In genomic region chr5:150409638-150410523, GRCh38 we compare ENCODE assay signal across 8 cellular contexts. TPM values are rescaled to one million over a fixed set of nuclear protein-coding genes. Genes with fewer than 3 reads are reported as not detected.
DNase-seq lines count a peak whose midpoint lies in the region; ATAC-seq and TF ChIP-seq lines count a peak whose summit lies in the region.

No MANE protein-coding gene starts in this region.

- no peaks in the 10 kb centered on the region for H3K36me3 ChIP-seq in BE2C
- H3K36me3 ChIP-seq in endodermal cell (ENCODE audit: control insufficient read depth, insufficient read depth, low read length), result no peaks in the 10 kb centered on the region

- H3K27ac ChIP-seq in endodermal cell (ENCODE audit: low read depth, low read length), result no peak overlapping the region

- peak overlapping the region; percentile 95 for H3K4me3 Mint-ChIP-seq in activated CD4-positive, alpha-beta T cell treated with anti-CD3 and anti-CD28 coated beads, Interleukin-2, amount 10 ng/mL, durations not matched to agents 7 days and 5 days
- peak overlapping the region; percentile 38 for H3K4me3 Mint-ChIP-seq in endodermal cell
- H3K4me3 Mint-ChIP-seq in stimulated activated naive CD8-positive, alpha-beta T cell treated with anti-CD3 and anti-CD28 coated beads, Interleukin-15, amount 100 ng/mL, for 72 hours, result peak overlapping the region; percentile 97

- H3K9me3 ChIP-seq in BE2C (no peaks in the 10 kb centered on the region), endodermal cell (ENCODE audit: control insufficient read depth, low read length) (no peaks in the 10 kb centered on the region)

- CTCF ChIA-PET in activated CD4-positive, alpha-beta T cell treated with anti-CD3 and anti-CD28 coated beads, Interleukin-2, amount 10 ng/mL, durations not matched to agents 7 days and 5 days (lab: Charles Lee), result interaction anchor here (0.6 to 6.4 kb wide), 6 partner anchors 10 to 925 kb away, joined by 3 to 37 read pairs (median 8); partner anchors contain the start of gene RPS14

- peaks cover 47% of the 10 kb centered on the region for H3K4me1 Mint-ChIP-seq in activated CD4-positive, alpha-beta T cell treated with anti-CD3 and anti-CD28 coated beads, Interleukin-2, amount 10 ng/mL, durations not matched to agents 7 days and 5 days
- peaks cover 15% of the 10 kb centered on the region for H3K4me1 Mint-ChIP-seq in endodermal cell
- peaks cover 61% of the 10 kb centered on the region for H3K4me1 Mint-ChIP-seq in stimulated activated naive CD8-positive, alpha-beta T cell treated with anti-CD3 and anti-CD28 coated beads, Interleukin-15, amount 100 ng/mL, for 72 hours

- peak; percentile 30 for ATAC-seq in GM18909 (IDR thresholded peaks at IDR 0.05; ENCODE audit: poor library complexity, unreplicated experiment)
- peak; percentile 27 for ATAC-seq in HG03432 (IDR thresholded peaks at IDR 0.05; ENCODE audit: unreplicated experiment)
- peak; percentile 25 for ATAC-seq in stimulated activated naive CD8-positive, alpha-beta T cell treated with anti-CD3 and anti-CD28 coated beads, Interleukin-15, amount 100 ng/mL, for 72 hours

- no peaks in the 10 kb centered on the region for H3K9me3 Mint-ChIP-seq in activated CD4-positive, alpha-beta T cell treated with anti-CD3 and anti-CD28 coated beads, Interleukin-2, amount 10 ng/mL, durations not matched to agents 7 days and 5 days
- H3K9me3 Mint-ChIP-seq in endodermal cell, result no peaks in the 10 kb centered on the region
- H3K9me3 Mint-ChIP-seq in stimulated activated naive CD8-positive, alpha-beta T cell treated with anti-CD3 and anti-CD28 coated beads, Interleukin-15, amount 100 ng/mL, for 72 hours, result no peaks in the 10 kb centered on the region

- WGBS in endodermal cell (ENCODE audit: insufficient coverage in 1 of 2, insufficient read length in 1 of 2), 2 experiments, result 20 to 26% methylated on average over 11 to 15 of the region's 15 CpGs

- H3K4me1 ChIP-seq in BE2C (peaks cover 9% of the 10 kb centered on the region), endodermal cell (ENCODE audit: control insufficient read depth, insufficient read depth, low read length) (no peaks in the 10 kb centered on the region)

- peaks cover 27% of the 10 kb centered on the region for H3K36me3 Mint-ChIP-seq in activated CD4-positive, alpha-beta T cell treated with anti-CD3 and anti-CD28 coated beads, Interleukin-2, amount 10 ng/mL, durations not matched to agents 7 days and 5 days (ENCODE audit: low read depth)
- no peaks in the 10 kb centered on the region for H3K36me3 Mint-ChIP-seq in endodermal cell (ENCODE audit: low read depth)

- H3K27me3 ChIP-seq in BE2C (no peaks in the 10 kb centered on the region), endodermal cell (ENCODE audit: control insufficient read depth, insufficient read depth, low read length, poor library complexity, severe bottlenecking) (no peaks in the 10 kb centered on the region)

- no peak overlapping the region for H3K9ac ChIP-seq in endodermal cell (ENCODE audit: extremely low read depth, low read length, poor library complexity, severe bottlenecking)

- H3K4me3 ChIP-seq in BE2C (ENCODE audit: low read depth, low read length) (peak overlapping the region; percentile 20), endodermal cell (ENCODE audit: low read length) (no peak overlapping the region)

- POLR2A ChIA-PET in activated CD4-positive, alpha-beta T cell treated with anti-CD3 and anti-CD28 coated beads, Interleukin-2, amount 10 ng/mL, durations not matched to agents 7 days and 5 days (lab: Charles Lee), result interaction anchor here (1.6 kb wide), 1 partner anchor 26 kb away, joined by 8 read pairs; no protein-coding TSS in a partner anchor

- TF ChIP-seq CTCF in BE2C (IDR thresholded peaks at IDR 0.05; ENCODE audit: low read depth, low read length) (no peak), endodermal cell (conservative IDR thresholded peaks at IDR 0.05) (no peak)

- peak overlapping the region; percentile 99 for H3K27ac Mint-ChIP-seq in activated CD4-positive, alpha-beta T cell treated with anti-CD3 and anti-CD28 coated beads, Interleukin-2, amount 10 ng/mL, durations not matched to agents 7 days and 5 days
- peak overlapping the region; percentile 91 for H3K27ac Mint-ChIP-seq in endodermal cell
- peak overlapping the region in 1 of 2 donors; percentile 69 for H3K27ac Mint-ChIP-seq in stimulated activated naive CD8-positive, alpha-beta T cell treated with anti-CD3 and anti-CD28 coated beads, Interleukin-15, amount 100 ng/mL, for 72 hours

- DNase-seq in BE2C (peak; percentile 83), NCI-H460 (ENCODE audit: extremely low read depth, low read depth) (peak; percentile 93), endodermal cell (peak; percentile 95), lung microvascular endothelial cell (ENCODE audit: low read depth in 2 of 2) (peak; percentile 83 to 89)
- peak; percentile 63 for DNase-seq in activated CD4-positive, alpha-beta T cell treated with anti-CD3 and anti-CD28 coated beads, Interleukin-2, amount 10 ng/mL, durations not matched to agents 7 days and 5 days
- peak; percentile 35 to 43 for DNase-seq in stimulated activated naive CD8-positive, alpha-beta T cell treated with anti-CD3 and anti-CD28 coated beads, Interleukin-15, amount 100 ng/mL, for 72 hours

- H3K27me3 Mint-ChIP-seq in activated CD4-positive, alpha-beta T cell treated with anti-CD3 and anti-CD28 coated beads, Interleukin-2, amount 10 ng/mL, durations not matched to agents 7 days and 5 days, result no peaks in the 10 kb centered on the region
- H3K27me3 Mint-ChIP-seq in endodermal cell (ENCODE audit: insufficient read depth), result no peaks in the 10 kb centered on the region
- H3K27me3 Mint-ChIP-seq in stimulated activated naive CD8-positive, alpha-beta T cell treated with anti-CD3 and anti-CD28 coated beads, Interleukin-15, amount 100 ng/mL, for 72 hours, result no peaks in the 10 kb centered on the region

RNA-seq across cellular contexts. Expression of gene CD74, which starts 2.8 kb away (rescaled TPM):
- 0.91 TPM for polyA plus RNA-seq in BE2C (2012; ENCODE audit: insufficient read depth, insufficient read length, low read depth)
- not detected in 2 replicates for total RNA-seq in NCI-H460 (2014; rRNA removed; shearing (Covaris generic))
- not detected in 2 replicates for polyA plus RNA-seq in NCI-H460 (2014; cell fraction: nucleus; rRNA removed)
- total RNA-seq in activated CD4-positive, alpha-beta T cell treated with anti-CD3 and anti-CD28 coated beads, Interleukin-2, amount 10 ng/mL, durations not matched to agents 7 days and 5 days, result 100 to 1,000 TPM; 462 to 507 TPM
- total RNA-seq in endodermal cell, result 10 to 100 TPM; 12.4 to 20.0 TPM
- 9.7 TPM for polyA plus RNA-seq in endodermal cell (2013, experiment 1 of 2)
- polyA plus RNA-seq in endodermal cell (2013, experiment 2 of 2), result 7.1 TPM
- 2.0 and 5.8 TPM in 2 replicates for total RNA-seq in lung microvascular endothelial cell

RNA-seq across cellular contexts. Expression of gene RPS14, which starts 39.7 kb away (rescaled TPM):
- polyA plus RNA-seq in BE2C (2012; ENCODE audit: insufficient read depth, insufficient read length, low read depth), result 2,025 TPM
- total RNA-seq in NCI-H460 (2014; rRNA removed; shearing (Covaris generic)), result 4,447 and 4,846 TPM in 2 replicates
- 4,905 and 5,193 TPM in 2 replicates for polyA plus RNA-seq in NCI-H460 (2014; cell fraction: nucleus; rRNA removed)
- 1,000 to 10,000 TPM; 2,151 to 2,478 TPM for total RNA-seq in activated CD4-positive, alpha-beta T cell treated with anti-CD3 and anti-CD28 coated beads, Interleukin-2, amount 10 ng/mL, durations not matched to agents 7 days and 5 days
- total RNA-seq in endodermal cell (1,000 to 10,000 TPM; 2,313 to 2,316 TPM), lung microvascular endothelial cell (2,426 and 2,980 TPM in 2 replicates)
- polyA plus RNA-seq in endodermal cell (2013, experiment 1 of 2), result 1,931 TPM
- polyA plus RNA-seq in endodermal cell (2013, experiment 2 of 2), result 1,875 TPM

RNA-seq across cellular contexts. Expression of gene TCOF1, which starts 52.4 kb away (rescaled TPM):
- polyA plus RNA-seq in BE2C (2012; ENCODE audit: insufficient read depth, insufficient read length, low read depth), result 73.5 TPM
- total RNA-seq in NCI-H460 (2014; rRNA removed; shearing (Covaris generic)), result 39.9 and 46.4 TPM in 2 replicates
- 77.4 and 103 TPM in 2 replicates for polyA plus RNA-seq in NCI-H460 (2014; cell fraction: nucleus; rRNA removed)
- total RNA-seq in activated CD4-positive, alpha-beta T cell treated with anti-CD3 and anti-CD28 coated beads, Interleukin-2, amount 10 ng/mL, durations not matched to agents 7 days and 5 days, result 10 to 100 TPM; 69.6 to 72.2 TPM
- total RNA-seq in endodermal cell (100 to 1,000 TPM in 1 of 2 donors, 10 to 100 TPM in 1; 88.8 to 107 TPM), lung microvascular endothelial cell (8.3 TPM in 2 replicates)
- 50.0 TPM for polyA plus RNA-seq in endodermal cell (2013, experiment 1 of 2)
- 46.1 TPM for polyA plus RNA-seq in endodermal cell (2013, experiment 2 of 2)

Comparison
In these comparisons a context has a peak if more than half of its experiments do, and no peak if none do; other contexts are left out.
1. DNase-seq: peak in every context shown above with its lines; median percentile 95 in endodermal cell; 93 in NCI-H460; 86 in lung microvascular endothelial cell; 83 in BE2C; 63 in activated CD4-positive, alpha-beta T cell treated with anti-CD3 and anti-CD28 coated beads, Interleukin-2, amount 10 ng/mL, durations not matched to agents 7 days and 5 days; 39 in stimulated activated naive CD8-positive, alpha-beta T cell treated with anti-CD3 and anti-CD28 coated beads, Interleukin-15, amount 100 ng/mL, for 72 hours.
2. H3K4me3 Mint-ChIP-seq: peak in every context shown above with its lines; median percentile 97 in stimulated activated naive CD8-positive, alpha-beta T cell treated with anti-CD3 and anti-CD28 coated beads, Interleukin-15, amount 100 ng/mL, for 72 hours; 95 in activated CD4-positive, alpha-beta T cell treated with anti-CD3 and anti-CD28 coated beads, Interleukin-2, amount 10 ng/mL, durations not matched to agents 7 days and 5 days; 38 in endodermal cell.
3. RNA of gene CD74, which starts 2.8 kb away (total RNA-seq): 462 to 507 TPM in activated CD4-positive, alpha-beta T cell treated with anti-CD3 and anti-CD28 coated beads, Interleukin-2, amount 10 ng/mL, durations not matched to agents 7 days and 5 days; 12.4 to 20.0 TPM in endodermal cell, 2.0 to 5.8 TPM in lung microvascular endothelial cell and not detected in NCI-H460; every median in the first group is over 10 times any median in the second.
4. Peak in every context shown above with its lines, with median percentiles within 50 percentile points of each other: ATAC-seq.